8 cellular contexts compared by ENCODE assay signal in genomic region chr1:23168462-23169218, GRCh38. TPM values are rescaled to one million over a fixed set of nuclear protein-coding genes. Genes with fewer than 3 reads are reported as not detected.
DNase-seq lines count a peak whose midpoint lies in the region; ATAC-seq and TF ChIP-seq lines count a peak whose summit lies in the region.

Gene LUZP1 (minus strand): TSS chr1:23168856.

- no peaks in the 10 kb centered on the region for H3K36me3 ChIP-seq in Peyer's patch
- no peaks in the 10 kb centered on the region for H3K36me3 ChIP-seq in esophagus (ENCODE audit: control insufficient read depth in 2 of 2, insufficient read depth in 2 of 2, low read length in 1 of 2)
- H3K36me3 ChIP-seq in muscle layer of colon (ENCODE audit: insufficient read depth, low read length) = no peaks in the 10 kb centered on the region

- H3K27me3 Mint-ChIP-seq in activated T-cell treated with anti-CD3 and anti-CD28 coated beads, Interleukin-2, amount 50 U/mL, for 72 hours (ENCODE audit: low read depth) = no peaks in the 10 kb centered on the region

- H3K27ac ChIP-seq in Peyer's patch (peak within 1 kb of the TSS; percentile 86 to 97 (median 94)), esophagus (ENCODE audit: low read depth in 2 of 2, low read length in 1 of 2) (peak within 1 kb of the TSS; percentile 93 to 95), muscle layer of colon (ENCODE audit: low read depth, low read length) (peak within 1 kb of the TSS; percentile 95)

- peak within 1 kb of the TSS; percentile 96 to 97 for H3K4me3 Mint-ChIP-seq in activated T-cell treated with anti-CD3 and anti-CD28 coated beads, Interleukin-2, amount 50 U/mL, for 72 hours

- 8% methylated on average over 50 to 56 of the region's 56 CpGs for WGBS in esophagus, 2 donors

- H3K36me3 Mint-ChIP-seq in activated T-cell treated with anti-CD3 and anti-CD28 coated beads, Interleukin-2, amount 50 U/mL, for 72 hours (ENCODE audit: insufficient read depth in 2 of 2) = peaks cover 1 to 3% of the 10 kb centered on the region in 2 donors

- peak within 1 kb of the TSS; percentile 88 for H3K27ac Mint-ChIP-seq in activated T-cell treated with anti-CD3 and anti-CD28 coated beads, Interleukin-2, amount 50 U/mL, for 72 hours

- peaks cover 0 to 30% (median 0%) of the 10 kb centered on the region in 4 donors for H3K4me1 ChIP-seq in Peyer's patch
- H3K4me1 ChIP-seq in esophagus (ENCODE audit: control insufficient read depth in 2 of 2, insufficient read depth in 2 of 2, low read length in 1 of 2) = no peaks in the 10 kb centered on the region
- peaks cover 38% of the 10 kb centered on the region for H3K4me1 ChIP-seq in muscle layer of colon (ENCODE audit: insufficient read depth, low read length)

- H3K27me3 ChIP-seq in Peyer's patch (no peaks in the 10 kb centered on the region), esophagus (ENCODE audit: control insufficient read depth in 1 of 2, insufficient read depth in 2 of 2, low read length in 2 of 2) (no peaks in the 10 kb centered on the region), muscle layer of colon (ENCODE audit: control insufficient read depth in 1 of 2, insufficient read depth in 2 of 2, low read length in 2 of 2) (no peaks in the 10 kb centered on the region)

- H3K4me3 ChIP-seq in Peyer's patch (peak within 1 kb of the TSS; percentile 72 to 96 (median 88)), esophagus (ENCODE audit: low read depth in 1 of 2, low read length in 2 of 2) (peak within 1 kb of the TSS; percentile 86 to 89), muscle layer of colon (ENCODE audit: low read depth in 1 of 2, low read length in 2 of 2) (peak within 1 kb of the TSS; percentile 92)

- DNase-seq in AML-193 (lab: John Stamatoyannopoulos, UW) (peak; percentile 49 to 69), HuH-7.5 (ENCODE audit: low spot score) (peak; percentile 63), Peyer's patch (peak; percentile 90 to 93 (median 93))
- DNase-seq in activated T-cell treated with anti-CD3 and anti-CD28 coated beads, Interleukin-2, amount 50 U/mL, for 72 hours = peak; percentile 86 to 90
- DNase-seq in stimulated activated CD8-positive, alpha-beta memory T cell treated with anti-CD3 and anti-CD28 coated beads, Interleukin-7, amount 100 ng/mL, for 1 hour (ENCODE audit: low read depth in 2 of 2) = peak; percentile 79 to 91

- ATAC-seq in GM19328 (IDR thresholded peaks at IDR 0.05; ENCODE audit: unreplicated experiment) = peak; percentile 62
- ATAC-seq in activated T-cell treated with anti-CD3 and anti-CD28 coated beads, Interleukin-2, amount 50 U/mL, for 72 hours (replicated peaks in 1 of 2) = peak; percentile 89 to 90

- H3K4me1 Mint-ChIP-seq in activated T-cell treated with anti-CD3 and anti-CD28 coated beads, Interleukin-2, amount 50 U/mL, for 72 hours (ENCODE audit: low read depth) = peaks cover 37% of the 10 kb centered on the region

- peak within 1 kb of the TSS; percentile 68 for H3K9ac ChIP-seq in muscle layer of colon (ENCODE audit: low read length)

- H3K9me3 Mint-ChIP-seq in activated T-cell treated with anti-CD3 and anti-CD28 coated beads, Interleukin-2, amount 50 U/mL, for 72 hours = no peaks in the 10 kb centered on the region

- H3K9me3 ChIP-seq in Peyer's patch = no peaks in the 10 kb centered on the region
- H3K9me3 ChIP-seq in esophagus (ENCODE audit: control insufficient read depth in 2 of 2, insufficient read depth in 1 of 2, low read depth in 1 of 2, low read length in 1 of 2) = no peaks in the 10 kb centered on the region
- no peaks in the 10 kb centered on the region for H3K9me3 ChIP-seq in muscle layer of colon (ENCODE audit: low read length)

- no peak for TF ChIP-seq CTCF in Peyer's patch (IDR thresholded peaks at IDR 0.05)

- peak; percentile 97 to 98 for TF ChIP-seq POLR2A in Peyer's patch (IDR thresholded peaks at IDR 0.05)

RNA-seq across cellular contexts. Expression of gene LUZP1, which starts in this region (rescaled TPM):
- 10 to 100 TPM; 38.8 to 92.8 (median 70.4) TPM for total RNA-seq in Peyer's patch
- 10 to 100 TPM; 11.9 to 16.3 TPM for total RNA-seq in activated T-cell treated with anti-CD3 and anti-CD28 coated beads, Interleukin-2, amount 50 U/mL, for 72 hours
- 1 to 10 TPM; 3.6 to 4.4 TPM for polyA plus RNA-seq in esophagus

Comparison
In these comparisons a context has a peak if more than half of its experiments do, and no peak if none do; other contexts are left out.
1. Peak in every context shown above with its lines: DNase-seq, ATAC-seq, H3K4me3 ChIP-seq and H3K27ac ChIP-seq.